Comparison of ENCODE assay signal across 18 cellular contexts in the genomic region with DNA sequence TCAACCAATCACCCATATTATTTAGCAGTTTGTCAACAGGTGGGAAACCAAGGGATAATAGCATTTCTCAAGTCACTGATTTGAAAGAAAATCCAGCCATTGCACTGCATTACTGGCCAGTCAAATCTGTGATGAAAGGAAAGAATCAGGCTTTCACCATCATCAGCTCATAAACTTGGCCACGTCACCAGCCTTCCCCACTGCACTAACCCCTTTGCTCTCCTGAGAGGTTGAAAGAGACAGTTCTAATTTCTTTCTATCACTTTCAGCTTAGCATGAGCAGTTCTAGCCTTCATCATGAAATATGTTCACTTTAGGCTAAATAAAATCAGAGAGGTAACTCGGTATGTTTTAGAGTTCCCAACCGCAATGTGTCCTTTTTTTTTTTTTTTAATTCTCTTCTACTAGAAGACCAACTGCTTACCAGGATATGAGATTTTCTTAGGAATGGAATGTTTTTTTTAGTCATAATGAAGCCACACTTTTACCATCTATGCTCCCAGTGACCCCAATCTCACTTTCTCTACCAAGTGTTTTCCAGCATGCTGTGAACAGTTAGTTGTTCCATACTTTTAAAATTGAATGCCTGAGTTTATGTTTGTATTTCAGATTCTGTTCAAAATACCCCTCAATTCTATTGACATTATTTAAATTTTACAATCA.
"Had no signal": no experiment of that assay in that cellular context is flagged by ENCODE, and none has a peak within 500 bp of the region (broad histone marks: within the 10 kb centered on the region; RNA-seq: fewer than 3 reads in every experiment).

No MANE protein-coding gene starts in this region.

- ATAC-seq: activated CD4-positive, alpha-beta T cell treated with anti-CD3 and anti-CD28 coated beads for 36 hours; activated T-cell treated with anti-CD3 and anti-CD28 coated beads, Interleukin-2, amount 50 U/mL, for 72 hours; heart left ventricle; left lobe of liver; natural killer cell treated with Interleukin-12 subunit alpha and Interleukin-12 subunit beta and Interleukin-15 and Interleukin-18, amount 100 ng/mL, for 72 hours; psoas muscle; sciatic nerve had no signal

- DNase-seq: activated CD4-positive, alpha-beta memory T cell treated with anti-CD3 and anti-CD28 coated beads, Interleukin-2, amount 10 ng/mL, durations not matched to agents 7 days and 5 days; activated CD4-positive, alpha-beta T cell treated with anti-CD3 and anti-CD28 coated beads for 36 hours; activated gamma-delta T cell treated with Interleukin-2 at 50 U/mL for 16 hours; activated naive CD8-positive, alpha-beta T cell treated with anti-CD3 and anti-CD28 coated beads for 36 hours; activated T-cell treated with anti-CD3 and anti-CD28 coated beads, Interleukin-2, amount 50 U/mL, for 72 hours; anterior cingulate cortex; endodermal cell; foreskin melanocyte; heart left ventricle; mammary epithelial cell; psoas muscle; stimulated activated CD4-positive, alpha-beta T cell treated with anti-CD3 and anti-CD28 coated beads, Interleukin-12 subunit alpha, Interleukin-12 subunit beta, amount 100 ng/mL, for 4 hours; stimulated activated naive CD4-positive, alpha-beta T cell treated with Interleukin-2 at 50 U/mL for 16 hours; T1000; trophoblast cell had no signal
